In genomic region chr11:68365943-68366435, GRCh38 we compare ENCODE assay signal across 15 cellular contexts. TPM values are rescaled to one million over a fixed set of nuclear protein-coding genes. Genes with fewer than 3 reads are reported as not detected.
DNase-seq lines count a peak whose midpoint lies in the region; ATAC-seq and TF ChIP-seq lines count a peak whose summit lies in the region.
"Had no signal": no experiment of that assay in that cellular context is flagged by ENCODE, and none has a peak within 500 bp of the region (broad histone marks: within the 10 kb centered on the region; RNA-seq: fewer than 3 reads in every experiment).

No MANE protein-coding gene starts in this region.

- H3K79me2 ChIP-seq in OCI-LY3 (ENCODE audit: low read length) = peaks cover 3% of the 10 kb centered on the region; the same call in 1 of the 2 replicates

- no peaks in the 10 kb centered on the region for H4K20me1 ChIP-seq in OCI-LY3 (ENCODE audit: insufficient read depth, low read length)

- CTCF ChIA-PET in Caco-2 (lab: Charles Lee) = no interaction called here

- no TSS peak for BruUV-seq in Caco-2 (replicated peaks; lab: Mats Ljungman, UMichigan)

- peaks cover 81% of the 10 kb centered on the region for H3K36me3 Mint-ChIP-seq in Caco-2 (ENCODE audit: insufficient read depth, unreplicated experiment)
- peaks cover 64% of the 10 kb centered on the region for H3K36me3 Mint-ChIP-seq in nephron progenitor cell (ENCODE audit: low read depth)
- peaks cover 19% of the 10 kb centered on the region for H3K36me3 Mint-ChIP-seq in stimulated activated memory B cell treated with anti-CD40 and anti-IgM and Interleukin-4, amounts not matched to agents 10 μg/mL and 1 μg/mL and 100 μg/mL, for 72 hours
- H3K36me3 Mint-ChIP-seq: CD8-positive, alpha-beta T cell had no signal

- no peaks in the 10 kb centered on the region for H3K27me3 ChIP-seq in Caco-2 (replicated peaks; ENCODE audit: control insufficient read depth, insufficient read depth, low read length)
- no peaks in the 10 kb centered on the region for H3K27me3 ChIP-seq in OCI-LY3 (ENCODE audit: low read depth, low read length)
- H3K27me3 ChIP-seq: BE2C had no signal

- H3K27ac ChIP-seq in OCI-LY3 (ENCODE audit: low read length) = 0 out of 2 replicates have a peak overlapping the region, but pooled peaks have one; percentile 19
- H3K27ac ChIP-seq: A549, C4-2B, GM23248 had no signal

- H3K4me3 ChIP-seq in Caco-2 (ENCODE audit: low read depth, low read length) = no peak overlapping the region
- H3K4me3 ChIP-seq in OCI-LY3 (ENCODE audit: low read length) = peak overlapping the region; percentile 70
- H3K4me3 ChIP-seq: A549, GM23248 had no signal

- H3K4me1 ChIP-seq in Caco-2 = peaks cover 9% of the 10 kb centered on the region; the same call in 1 of the 2 replicates
- peaks cover 49% of the 10 kb centered on the region for H3K4me1 ChIP-seq in OCI-LY3 (ENCODE audit: low read length)
- H3K4me1 ChIP-seq: A549 had no signal

- H3K4me1 Mint-ChIP-seq in Caco-2 (ENCODE audit: low read depth, unreplicated experiment) = peaks cover 16% of the 10 kb centered on the region
- peaks cover 35% of the 10 kb centered on the region for H3K4me1 Mint-ChIP-seq in nephron progenitor cell
- H3K4me1 Mint-ChIP-seq in stimulated activated memory B cell treated with anti-CD40 and anti-IgM and Interleukin-4, amounts not matched to agents 10 μg/mL and 1 μg/mL and 100 μg/mL, for 72 hours = peaks cover 59% of the 10 kb centered on the region

- TF ChIP-seq CTCF in Caco-2 (IDR thresholded peaks at IDR 0.05; ENCODE audit: insufficient read depth in 1 of 2, low read depth in 1 of 2, low read length in 1 of 2, severe bottlenecking in 1 of 2, unreplicated experiment in 1 of 2) = no peak
- no peak for TF ChIP-seq CTCF in OCI-LY3 (IDR thresholded peaks at IDR 0.05; ENCODE audit: low read depth, low read length)
- TF ChIP-seq CTCF in nephron progenitor cell (IDR thresholded peaks at IDR 0.05) = no peak

- no peaks in the 10 kb centered on the region for H3K27me3 Mint-ChIP-seq in Caco-2 (ENCODE audit: insufficient read depth, unreplicated experiment)
- H3K27me3 Mint-ChIP-seq in nephron progenitor cell (ENCODE audit: low read depth, poor library complexity) = peaks cover 2% of the 10 kb centered on the region
- H3K27me3 Mint-ChIP-seq in stimulated activated memory B cell treated with anti-CD40 and anti-IgM and Interleukin-4, amounts not matched to agents 10 μg/mL and 1 μg/mL and 100 μg/mL, for 72 hours = no peaks in the 10 kb centered on the region

- peak overlapping the region; percentile 56 for H3K9ac ChIP-seq in OCI-LY3 (ENCODE audit: low read length)
- H3K9ac ChIP-seq: GM23248 had no signal

- POLR2A ChIA-PET in Caco-2 (lab: Charles Lee) = no interaction called here

- DNase-seq in Caco-2 = no peak
- no peak for DNase-seq in nephron progenitor cell
- no peak for DNase-seq in Kasumi-1 (lab: John Stamatoyannopoulos, UW)
- DNase-seq in left cardiac atrium = no peak
- no peak for DNase-seq in islet precursor cell
- DNase-seq: BE2C; CD8-positive, alpha-beta T cell; COR-L47; GM23248; H7; IMR-90 had no signal

- H3K9me3 ChIP-seq in Caco-2 (no peaks in the 10 kb centered on the region), OCI-LY3 (ENCODE audit: insufficient read depth, low read length) (no peaks in the 10 kb centered on the region)
- H3K9me3 ChIP-seq: A549, BE2C had no signal

- H3K9me3 Mint-ChIP-seq in Caco-2 (ENCODE audit: unreplicated experiment) (no peaks in the 10 kb centered on the region), nephron progenitor cell (peaks cover 7% of the 10 kb centered on the region)
- H3K9me3 Mint-ChIP-seq in stimulated activated memory B cell treated with anti-CD40 and anti-IgM and Interleukin-4, amounts not matched to agents 10 μg/mL and 1 μg/mL and 100 μg/mL, for 72 hours = no peaks in the 10 kb centered on the region
- H3K9me3 Mint-ChIP-seq: CD8-positive, alpha-beta T cell had no signal

- no peak for ATAC-seq in stimulated activated memory B cell treated with anti-CD40 and anti-IgM and Interleukin-4, amounts not matched to agents 10 μg/mL and 1 μg/mL and 100 μg/mL, for 72 hours
- no peak for ATAC-seq in left cardiac atrium
- ATAC-seq: A549; CD8-positive, alpha-beta T cell had no signal

- no peak overlapping the region for H2AFZ ChIP-seq in OCI-LY3 (ENCODE audit: low read depth, low read length)
- H2AFZ ChIP-seq: GM23248 had no signal

- H3K27ac Mint-ChIP-seq in Caco-2 (ENCODE audit: unreplicated experiment) = peak overlapping the region; percentile 39
- peak overlapping the region; percentile 95 for H3K27ac Mint-ChIP-seq in nephron progenitor cell
- H3K27ac Mint-ChIP-seq in stimulated activated memory B cell treated with anti-CD40 and anti-IgM and Interleukin-4, amounts not matched to agents 10 μg/mL and 1 μg/mL and 100 μg/mL, for 72 hours = peak overlapping the region; percentile 98
- H3K27ac Mint-ChIP-seq: CD8-positive, alpha-beta T cell had no signal

- intact Hi-C loops in Caco-2 (cut with micrococcal nuclease; ENCODE audit: unreplicated experiment) (no loop called here), left cardiac atrium (cut with DNase I) (no loop called here)

- H3K4me2 ChIP-seq in OCI-LY3 (ENCODE audit: low read length) = peak overlapping the region; percentile 78
- H3K4me2 ChIP-seq: A549 had no signal

- no peak overlapping the region for H3K4me3 Mint-ChIP-seq in Caco-2 (ENCODE audit: unreplicated experiment)
- H3K4me3 Mint-ChIP-seq in nephron progenitor cell = no peak overlapping the region
- H3K4me3 Mint-ChIP-seq in stimulated activated memory B cell treated with anti-CD40 and anti-IgM and Interleukin-4, amounts not matched to agents 10 μg/mL and 1 μg/mL and 100 μg/mL, for 72 hours = no peak overlapping the region
- H3K4me3 Mint-ChIP-seq: CD8-positive, alpha-beta T cell had no signal

- H3K36me3 ChIP-seq in Caco-2 (ENCODE audit: control insufficient read depth, insufficient read depth, low read length) = peaks cover 13% of the 10 kb centered on the region
- peaks cover 16% of the 10 kb centered on the region for H3K36me3 ChIP-seq in OCI-LY3 (replicated peaks; ENCODE audit: low read depth, low read length)

RNA-seq across cellular contexts. Expression of gene LRP5, which starts 53.6 kb away (rescaled TPM):
- total RNA-seq in Caco-2 (2022) (94.3 TPM in 2 replicates), left cardiac atrium (10 to 100 TPM; 53.4 to 60.3 TPM)

Comparison
In these comparisons a context has a peak if more than half of its experiments do, and no peak if none do; other contexts are left out.
1. H3K27ac Mint-ChIP-seq: peak in every context shown above with its lines; median percentile 98 in stimulated activated memory B cell treated with anti-CD40 and anti-IgM and Interleukin-4, amounts not matched to agents 10 μg/mL and 1 μg/mL and 100 μg/mL, for 72 hours; 95 in nephron progenitor cell; 39 in Caco-2.